Comparison of ENCODE assay signal across 24 cellular contexts in the genomic region with DNA sequence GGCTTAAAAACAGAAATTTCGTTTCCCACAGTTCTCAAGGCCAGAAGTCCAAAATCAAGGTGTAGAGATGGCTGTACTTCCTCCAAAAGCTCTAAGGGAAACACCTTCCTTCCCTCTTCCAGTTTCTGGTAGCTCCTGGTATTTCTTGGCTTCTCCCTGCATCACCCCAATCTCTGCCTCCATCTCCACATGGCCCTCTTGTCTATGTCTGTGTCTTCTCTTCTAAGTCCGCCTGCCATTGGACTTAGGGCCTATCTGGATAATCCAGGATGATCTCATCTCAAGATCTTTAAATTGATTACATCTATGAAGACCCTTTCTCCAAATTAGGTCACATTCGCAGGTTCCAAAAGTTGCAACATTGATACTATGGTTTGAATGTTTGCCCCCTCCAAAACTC.
"Had no signal": no experiment of that assay in that cellular context is flagged by ENCODE, and none has a peak within 500 bp of the region (broad histone marks: within the 10 kb centered on the region; RNA-seq: fewer than 3 reads in every experiment).

No MANE protein-coding gene starts in this region.

- H3K27ac Mint-ChIP-seq: dendritic cell treated with granulocyte-macrophage colony-stimulating factor and Interleukin-4, amounts not matched to agents 40 ng/mL and 50 ng/mL, for 4 days; effector memory CD8-positive, alpha-beta T cell; endodermal cell; mesothelial cell of epicardium; naive B cell had no signal

- H3K36me3 ChIP-seq: colonic mucosa, esophagus squamous epithelium, gastrocnemius medialis, heart right ventricle, left lung, lower lobe of right lung had no signal

- H3K9me3 ChIP-seq: colonic mucosa, esophagus squamous epithelium, gastrocnemius medialis, heart right ventricle, left lung, lower lobe of right lung, mucosa of descending colon had no signal

- DNase-seq: colonic mucosa; cortex of kidney; effector CD8-positive, alpha-beta T cell; effector memory CD8-positive, alpha-beta T cell; endodermal cell; erythroblast; esophagus squamous epithelium; foreskin fibroblast; foreskin melanocyte; gastrocnemius medialis; glutamatergic neuron; heart right ventricle; hippocampal formation; left cardiac atrium; left lung; left ventricle myocardium superior; lower lobe of right lung; mesenchymal stem cell; mucosa of descending colon; naive B cell had no signal

- ATAC-seq: effector memory CD8-positive, alpha-beta T cell; esophagus mucosa; gastrocnemius medialis; heart right ventricle; left cardiac atrium; left lung; left ventricle myocardium superior; lower lobe of right lung; mucosa of descending colon had no signal

- H3K27ac ChIP-seq: colonic mucosa, epithelial cell of prostate, esophagus squamous epithelium, gastrocnemius medialis, heart right ventricle, left lung, lower lobe of right lung had no signal

- H3K4me3 ChIP-seq: colonic mucosa, esophagus squamous epithelium, gastrocnemius medialis, heart right ventricle, left lung, lower lobe of right lung, mucosa of descending colon had no signal

- H3K9me3 Mint-ChIP-seq: dendritic cell treated with granulocyte-macrophage colony-stimulating factor and Interleukin-4, amounts not matched to agents 40 ng/mL and 50 ng/mL, for 4 days; effector memory CD8-positive, alpha-beta T cell; endodermal cell; mesothelial cell of epicardium had no signal

- H3K4me1 ChIP-seq: colonic mucosa, esophagus squamous epithelium, gastrocnemius medialis, heart right ventricle, left lung, lower lobe of right lung had no signal

- H3K4me3 Mint-ChIP-seq: dendritic cell treated with granulocyte-macrophage colony-stimulating factor and Interleukin-4, amounts not matched to agents 40 ng/mL and 50 ng/mL, for 4 days; effector memory CD8-positive, alpha-beta T cell; endodermal cell; mesothelial cell of epicardium; naive B cell had no signal

- H3K27me3 ChIP-seq: colonic mucosa, esophagus squamous epithelium, gastrocnemius medialis had no signal

- H3K36me3 Mint-ChIP-seq: mesothelial cell of epicardium, naive B cell had no signal
